Comparison of ENCODE assay signal across 30 cellular contexts in genomic region chr7:23076774-23077173, GRCh38. TPM values are rescaled to one million over a fixed set of nuclear protein-coding genes. Genes with fewer than 3 reads are reported as not detected.
A peak's percentile ranks its signal among the peaks of the same experiment; 100 is the strongest.
DNase-seq lines count a peak whose midpoint lies in the region; ATAC-seq, FAIRE-seq and TF ChIP-seq lines count a peak whose summit lies in the region.
"Had no signal": no experiment of that assay in that cellular context is flagged by ENCODE, and none has a peak within 500 bp of the region (broad histone marks: within the 10 kb centered on the region; RNA-seq: fewer than 3 reads in every experiment).

No MANE protein-coding gene starts in this region.

- FAIRE-seq in endothelial cell of umbilical vein (lab: Jason Lieb, UNC) = peak; percentile 52
- FAIRE-seq: GM12891 had no signal

- no peak overlapping the region for H3K9ac ChIP-seq in PC-3 (ENCODE audit: low read length)
- no peak overlapping the region for H3K9ac ChIP-seq in endothelial cell of umbilical vein (replicated peaks; ENCODE audit: extremely low read depth, insufficient read depth, low read length)
- no peak overlapping the region for H3K9ac ChIP-seq in mesendoderm (ENCODE audit: low read length)
- H3K9ac ChIP-seq: BLaER1 had no signal

- no peak for TF ChIP-seq POLR2A in endothelial cell of umbilical vein (IDR thresholded peaks at IDR 0.05; ENCODE audit: low read depth, low read length)

- TF ChIP-seq CTCF in PC-3 (conservative IDR thresholded peaks at IDR 0.05; ENCODE audit: low read depth, low read length) (no peak), endothelial cell of umbilical vein (IDR thresholded peaks at IDR 0.05; ENCODE audit: extremely low read depth in 1 of 2, insufficient read depth in 1 of 2, low read depth in 1 of 2, low read length in 2 of 2) (no peak)

- no peak overlapping the region for H2BK15ac ChIP-seq in mesendoderm (replicated peaks; ENCODE audit: low read depth)

- H3K9me1 ChIP-seq in endothelial cell of umbilical vein (replicated peaks; ENCODE audit: control insufficient read depth, extremely low read depth, insufficient read depth, low read length) = no peaks in the 10 kb centered on the region

- H2BK5ac ChIP-seq in mesendoderm (ENCODE audit: low read length) = no peak overlapping the region

- dilution Hi-C loops in endothelial cell of umbilical vein (cut with MboI; ENCODE audit: extremely low pct_ligation_motif_present, low sequenced_read_pairs) = no loop called here

- H3K4me2 ChIP-seq in PC-3 (ENCODE audit: low read length) (0 out of 2 replicates have a peak overlapping the region, but pooled peaks have one; percentile 15), endothelial cell of umbilical vein (ENCODE audit: insufficient read depth, low read length) (peak overlapping the region; percentile 51), mesendoderm (ENCODE audit: low read length) (no peak overlapping the region)
- H3K4me2 ChIP-seq: BLaER1 had no signal

- no peaks in the 10 kb centered on the region for H3K9me3 ChIP-seq in PC-3 (ENCODE audit: low read length)
- no peaks in the 10 kb centered on the region for H3K9me3 ChIP-seq in endothelial cell of umbilical vein (replicated peaks; ENCODE audit: control insufficient read depth, insufficient read depth, low read length)
- H3K9me3 ChIP-seq: BLaER1, esophagus muscularis mucosa, MG63, spleen, testis had no signal

- no peaks in the 10 kb centered on the region for H3K9me3 Mint-ChIP-seq in T-cell
- H3K9me3 Mint-ChIP-seq: activated T-helper 2 cell treated with anti-CD3 and anti-CD28 coated beads, Interferon-gamma antibody, Interleukin-2, Interleukin-4, amounts not matched to agents 10 μg/mL and 5 μg/mL and 100 μg/mL, durations not matched to agents 14 hours and 24 hours and 36 hours; IgD-negative memory B cell; stimulated activated naive B cell treated with anti-CD40 and anti-IgM and Interleukin-4, amounts not matched to agents 10 μg/mL and 1 μg/mL and 100 μg/mL, for 72 hours; WTC11 had no signal

- no peak overlapping the region for H3K4me3 Mint-ChIP-seq in T-cell
- H3K4me3 Mint-ChIP-seq: activated naive CD8-positive, alpha-beta T cell; IgD-negative memory B cell; stimulated activated naive B cell treated with anti-CD40 and anti-IgM and Interleukin-4, amounts not matched to agents 10 μg/mL and 1 μg/mL and 100 μg/mL, for 72 hours; WTC11 had no signal

- H2BK120ac ChIP-seq in mesendoderm (ENCODE audit: low read depth, low read length) = no peak overlapping the region

- H3K27me3 ChIP-seq in PC-3 (ENCODE audit: low read length) = no peaks in the 10 kb centered on the region
- H3K27me3 ChIP-seq in endothelial cell of umbilical vein (ENCODE audit: control insufficient read depth in 2 of 2, insufficient read depth in 2 of 2, low read length in 2 of 2) = peaks cover 0 to 5% of the 10 kb centered on the region in 2 experiments
- no peaks in the 10 kb centered on the region for H3K27me3 ChIP-seq in mesendoderm (ENCODE audit: insufficient read depth, low read length, poor library complexity)
- H3K27me3 ChIP-seq: BLaER1, esophagus muscularis mucosa, MG63, spleen, testis had no signal

- ATAC-seq in PC-3 = no peak
- ATAC-seq in HG03175 (IDR thresholded peaks at IDR 0.05; ENCODE audit: unreplicated experiment) = no peak
- ATAC-seq in T-cell (replicated peaks in 1 of 4) = no peak
- ATAC-seq: stimulated activated naive B cell treated with anti-CD40 and anti-IgM and Interleukin-4, amounts not matched to agents 10 μg/mL and 1 μg/mL and 100 μg/mL, for 72 hours had no signal

- H4K20me1 ChIP-seq in PC-3 (ENCODE audit: low read length) (no peaks in the 10 kb centered on the region), endothelial cell of umbilical vein (replicated peaks; ENCODE audit: control insufficient read depth, extremely low read depth, insufficient read depth, low read length) (no peaks in the 10 kb centered on the region)
- H4K20me1 ChIP-seq: BLaER1 had no signal

- H2AFZ ChIP-seq in PC-3 (ENCODE audit: low read length) (no peak overlapping the region), endothelial cell of umbilical vein (ENCODE audit: low read depth, low read length) (no peak overlapping the region)

- no peak overlapping the region for H4K5ac ChIP-seq in mesendoderm (ENCODE audit: low read length)

- no peak overlapping the region for H3K56ac ChIP-seq in mesendoderm (ENCODE audit: low read length)

- H3K36me3 ChIP-seq in PC-3 (ENCODE audit: low read depth, low read length) (no peaks in the 10 kb centered on the region), endothelial cell of umbilical vein (ENCODE audit: control insufficient read depth in 2 of 2, extremely low read depth in 1 of 2, insufficient read depth in 2 of 2, low read length in 2 of 2) (no peaks in the 10 kb centered on the region), mesendoderm (ENCODE audit: control insufficient read depth, insufficient read depth, low read length) (no peaks in the 10 kb centered on the region)
- H3K36me3 ChIP-seq: BLaER1, esophagus muscularis mucosa, MG63, spleen had no signal

- H3K36me3 Mint-ChIP-seq in T-cell = no peaks in the 10 kb centered on the region
- H3K36me3 Mint-ChIP-seq: activated naive CD8-positive, alpha-beta T cell; IgD-negative memory B cell; stimulated activated naive B cell treated with anti-CD40 and anti-IgM and Interleukin-4, amounts not matched to agents 10 μg/mL and 1 μg/mL and 100 μg/mL, for 72 hours; WTC11 had no signal

- no peak overlapping the region for H3K4me3 ChIP-seq in PC-3 (ENCODE audit: low read length)
- H3K4me3 ChIP-seq in endothelial cell of umbilical vein (replicated peaks in 1 of 3; ENCODE audit: insufficient read depth in 1 of 3, low read depth in 1 of 3, low read length in 3 of 3) = no peak overlapping the region
- no peak overlapping the region for H3K4me3 ChIP-seq in mesendoderm (ENCODE audit: low read length)
- H3K4me3 ChIP-seq: BLaER1, esophagus muscularis mucosa, MG63, spleen, testis had no signal

- DNase-seq in DMS53 (lab: John Stamatoyannopoulos, UW) (peak; percentile 47), PC-3 (no peak), endothelial cell of umbilical vein (ENCODE audit: low read depth, low spot score) (peak; percentile 35), mesendoderm (peak; percentile 87), germinal center (ENCODE audit: low spot score) (no peak), T-cell (no peak)
- DNase-seq in central memory CD4-positive, alpha-beta T cell = no peak
- DNase-seq: ACHN; effector CD8-positive, alpha-beta T cell; foreskin melanocyte; hypothalamus; MG63; NCI-H1417; NCI-H2081 treated with DMSO at 0.1 percent for 48 hours; NCI-H446; occipital lobe; retina; spleen; stimulated activated CD4-positive, alpha-beta T cell treated with anti-CD3 and anti-CD28 coated beads, Interleukin-4, amount 100 ng/mL, for 1 hour; stimulated activated naive B cell treated with anti-CD40 and anti-IgM and Interleukin-4, amounts not matched to agents 10 μg/mL and 1 μg/mL and 100 μg/mL, for 72 hours; T1000; testis had no signal

- POLR2A ChIA-PET in PC-3 (lab: Charles Lee; ENCODE audit: unreplicated experiment) (no interaction called here), endothelial cell of umbilical vein (lab: Charles Lee) (no interaction called here), T-cell (lab: Charles Lee) (no interaction called here)

- CTCF ChIA-PET in PC-3 (lab: Charles Lee) (interaction anchor here (0.5 kb wide), 1 partner anchor 215 kb away, joined by 4 read pairs; no protein-coding TSS in a partner anchor), endothelial cell of umbilical vein (lab: Charles Lee) (no interaction called here), T-cell (lab: Charles Lee) (interaction anchor here in 1 of 2 donors (1.3 kb wide), 1 partner anchor 9 kb away, joined by 4 read pairs; no protein-coding TSS in a partner anchor)

- H3K79me2 ChIP-seq in PC-3 (ENCODE audit: low read length) = no peaks in the 10 kb centered on the region
- no peaks in the 10 kb centered on the region for H3K79me2 ChIP-seq in endothelial cell of umbilical vein (ENCODE audit: control insufficient read depth, insufficient read depth, low read length)
- H3K79me2 ChIP-seq in mesendoderm (ENCODE audit: control insufficient read depth, insufficient read depth, low read length) = no peaks in the 10 kb centered on the region

- H3K23ac ChIP-seq in mesendoderm (ENCODE audit: low read length) = no peak overlapping the region

- H3F3A ChIP-seq in PC-3 (ENCODE audit: low read length, unreplicated experiment) = no peaks in the 10 kb centered on the region

- H2AK5ac ChIP-seq in mesendoderm (ENCODE audit: low read length) = no peak overlapping the region

- WGBS in mesendoderm (ENCODE audit: extremely low coverage, insufficient coverage, low lambda C conversion rate) = no CpG with 5 or more reads among the region's 3 CpGs

- intact Hi-C loops in PC-3 (cut with micrococcal nuclease) = no loop called here
- intact Hi-C loops in endothelial cell of umbilical vein (cut with micrococcal nuclease) = no loop called here

- no peaks in the 10 kb centered on the region for H3K9me2 ChIP-seq in PC-3 (replicated peaks; ENCODE audit: low read length)

- no peak overlapping the region for H4K8ac ChIP-seq in mesendoderm (ENCODE audit: low read depth, low read length)

- no peak overlapping the region for H3K27ac ChIP-seq in PC-3 (ENCODE audit: low read length)
- H3K27ac ChIP-seq in endothelial cell of umbilical vein (ENCODE audit: insufficient read depth, low read depth, low read length) = no peak overlapping the region
- no peak overlapping the region for H3K27ac ChIP-seq in mesendoderm (ENCODE audit: low read depth, low read length)
- H3K27ac ChIP-seq: BLaER1, esophagus muscularis mucosa, spleen, testis had no signal

- no peak overlapping the region for H3K4ac ChIP-seq in mesendoderm (ENCODE audit: low read depth, low read length)

- no TSS peak for BruUV-seq in PC-3 (replicated peaks; lab: Mats Ljungman, UMichigan)
- BruUV-seq in endothelial cell of umbilical vein (replicated peaks; lab: Mats Ljungman, UMichigan) = no TSS peak

- peaks cover 4 to 18% of the 10 kb centered on the region in 2 donors for H3K27me3 Mint-ChIP-seq in T-cell
- H3K27me3 Mint-ChIP-seq: IgD-negative memory B cell had no signal

- H3K4me1 Mint-ChIP-seq in T-cell = no peaks in the 10 kb centered on the region
- H3K4me1 Mint-ChIP-seq: IgD-negative memory B cell; stimulated activated naive B cell treated with anti-CD40 and anti-IgM and Interleukin-4, amounts not matched to agents 10 μg/mL and 1 μg/mL and 100 μg/mL, for 72 hours had no signal

- no peak overlapping the region for H3K18ac ChIP-seq in mesendoderm (ENCODE audit: low read length)

- H3K4me1 ChIP-seq in PC-3 (ENCODE audit: insufficient read depth, low read length) (peaks cover 24% of the 10 kb centered on the region), endothelial cell of umbilical vein (ENCODE audit: control insufficient read depth, extremely low read depth, insufficient read depth, low read length) (peaks cover 11% of the 10 kb centered on the region), mesendoderm (ENCODE audit: control insufficient read depth, low read depth, low read length) (peaks cover 2% of the 10 kb centered on the region)
- H3K4me1 ChIP-seq: spleen, testis had no signal

- no peak overlapping the region for H3K27ac Mint-ChIP-seq in T-cell
- H3K27ac Mint-ChIP-seq: activated naive CD8-positive, alpha-beta T cell; activated T-helper 2 cell treated with anti-CD3 and anti-CD28 coated beads, Interferon-gamma antibody, Interleukin-2, Interleukin-4, amounts not matched to agents 10 μg/mL and 5 μg/mL and 100 μg/mL, durations not matched to agents 14 hours and 24 hours and 36 hours; IgD-negative memory B cell; stimulated activated naive B cell treated with anti-CD40 and anti-IgM and Interleukin-4, amounts not matched to agents 10 μg/mL and 1 μg/mL and 100 μg/mL, for 72 hours; WTC11 had no signal

- H3K79me1 ChIP-seq in mesendoderm (ENCODE audit: low read length) = no peaks in the 10 kb centered on the region

RNA-seq across cellular contexts. Expression of gene KLHL7, which starts 28.8 kb away (rescaled TPM):
- total RNA-seq in PC-3 (2014; rRNA removed) (31.1 and 34.9 TPM in 2 replicates), endothelial cell of umbilical vein (29.0 and 32.1 TPM in 2 replicates), T-cell (10 to 100 TPM; 20.1 to 26.8 (median 22.4) TPM)
- 13.7 and 21.3 TPM in 2 replicates for polyA plus RNA-seq in endothelial cell of umbilical vein
- 28.4 and 30.4 TPM in 2 replicates for polyA plus RNA-seq in endothelial cell of umbilical vein (2011; cell fraction: cytosol; rRNA removed)
- 20.2 and 27.8 TPM in 2 replicates for polyA plus RNA-seq in endothelial cell of umbilical vein (2011; cell fraction: nucleus; rRNA removed)
- 32.8 and 43.3 TPM in 2 replicates for polyA plus RNA-seq in endothelial cell of umbilical vein (2012)
- 14.9 and 19.2 TPM in 2 replicates for polyA minus RNA-seq in endothelial cell of umbilical vein
- 15.2 TPM for polyA minus RNA-seq in endothelial cell of umbilical vein (2011; cell fraction: cytosol; rRNA and poly(A)+ RNA removed)
- polyA minus RNA-seq in endothelial cell of umbilical vein (2011; cell fraction: nucleus; rRNA and poly(A)+ RNA removed) = 22.0 and 23.4 TPM in 2 replicates
- polyA plus RNA-seq in mesendoderm (2013, experiment 1 of 2) = 70.2 TPM
- 77.7 TPM for polyA plus RNA-seq in mesendoderm (2013, experiment 2 of 2)

Comparison
In these comparisons a context has a peak if more than half of its experiments do, and no peak if none do; other contexts are left out.
1. DNase-seq: peak in DMS53 (single experiment), endothelial cell of umbilical vein (single experiment) and mesendoderm (single experiment); none in PC-3 (single experiment), central memory CD4-positive, alpha-beta T cell (single experiment), germinal center (single experiment) and T-cell (0 of 34).